In genomic region chr9:133853331-133853730, GRCh38 we compare ENCODE assay signal across 15 cellular contexts.
DNase-seq lines count a peak whose midpoint lies in the region; ATAC-seq, FAIRE-seq and TF ChIP-seq lines count a peak whose summit lies in the region.
"Had no signal": no experiment of that assay in that cellular context is flagged by ENCODE, and none has a peak within 500 bp of the region (broad histone marks: within the 10 kb centered on the region; RNA-seq: fewer than 3 reads in every experiment).

No MANE protein-coding gene starts in this region.

- H3K79me1 ChIP-seq in H9 (ENCODE audit: insufficient read depth, low read depth, low read length, poor library complexity, severe bottlenecking) (no peaks in the 10 kb centered on the region), H1 (ENCODE audit: low read depth, low read length) (peaks cover 22% of the 10 kb centered on the region), trophoblast cell (ENCODE audit: low read length) (peaks cover 13% of the 10 kb centered on the region)

- no peak overlapping the region for H2BK12ac ChIP-seq in H9 (ENCODE audit: insufficient read length, low read depth, low read length)
- H2BK12ac ChIP-seq in H1 (ENCODE audit: low read depth, low read length), result no peak overlapping the region
- H2BK12ac ChIP-seq in trophoblast cell (ENCODE audit: low read length), result no peak overlapping the region

- no CpG with 5 or more reads among the region's 7 CpGs for WGBS in H9 (ENCODE audit: extremely low coverage, insufficient read length, low lambda C conversion rate)
- WGBS in H1 (ENCODE audit: extremely low coverage in 1 of 2, insufficient coverage in 1 of 2, insufficient read length in 1 of 2, insufficient replicate concordance in 2 of 2, low coverage in 1 of 2, low lambda C conversion rate in 2 of 2, missing lambda C conversion rate in 1 of 2), 2 experiments, result 96% methylated on average over 6 of the region's 7 CpGs; no CpG with 5 or more reads in 1 of the 2 experiments
- WGBS in trophoblast cell (ENCODE audit: extremely low coverage, insufficient coverage, insufficient read length), result no CpG with 5 or more reads among the region's 7 CpGs

- no peak overlapping the region for H3K4me2 ChIP-seq in H9 (ENCODE audit: insufficient read depth, insufficient read length, low read length)
- no peak overlapping the region for H3K4me2 ChIP-seq in H1 (ENCODE audit: insufficient read depth in 1 of 2, low read depth in 2 of 2, low read length in 2 of 2)
- no peak overlapping the region for H3K4me2 ChIP-seq in trophoblast cell (ENCODE audit: low read length)
- H3K4me2 ChIP-seq: BLaER1 treated with 17β-estradiol and CSF1 and Interleukin-3, amounts not matched to agents 10 nM and 100 nM had no signal

- H3K23me2 ChIP-seq in H9 (ENCODE audit: insufficient read length, low read depth, low read length, poor library complexity, severe bottlenecking), result no peaks in the 10 kb centered on the region
- peaks cover 10% of the 10 kb centered on the region; the same call in 1 of the 2 replicates for H3K23me2 ChIP-seq in H1 (ENCODE audit: low read depth, low read length)

- no peaks in the 10 kb centered on the region for H3K9me3 ChIP-seq in H9 (ENCODE audit: control insufficient read depth, low read depth, low read length)
- no peaks in the 10 kb centered on the region for H3K9me3 ChIP-seq in T-helper 17 cell (ENCODE audit: control insufficient read depth, low read length, poor library complexity, severe bottlenecking)
- no peaks in the 10 kb centered on the region; a peak in 1 of 4 replicates for H3K9me3 ChIP-seq in H1 (ENCODE audit: insufficient read depth in 2 of 2, low read depth in 1 of 2, low read length in 1 of 2)
- H3K9me3 ChIP-seq in trophoblast cell (ENCODE audit: insufficient read depth, low read depth, low read length), result peaks cover 9% of the 10 kb centered on the region
- H3K9me3 ChIP-seq in uterus, result no peaks in the 10 kb centered on the region

- no peak for ATAC-seq in T-helper 17 cell

- no peak overlapping the region for H4K12ac ChIP-seq in trophoblast cell (ENCODE audit: low read depth, low read length)

- H4K8ac ChIP-seq in H9 (replicated peaks; ENCODE audit: insufficient read length, low read depth, low read length), result no peak overlapping the region
- peak overlapping the region; percentile 31; the same call in 1 of the 2 replicates for H4K8ac ChIP-seq in H1 (ENCODE audit: extremely low read depth, insufficient read depth, low read length)
- H4K8ac ChIP-seq in trophoblast cell (ENCODE audit: low read depth, low read length), result no peak overlapping the region

- H2BK15ac ChIP-seq in H9 (ENCODE audit: low read depth, low read length) (no peak overlapping the region), H1 (ENCODE audit: low read length) (no peak overlapping the region)

- H3K4me1 ChIP-seq in H9 (ENCODE audit: insufficient read depth, low read length), result no peaks in the 10 kb centered on the region
- no peaks in the 10 kb centered on the region; a peak in 3 of 7 replicates for H3K4me1 ChIP-seq in H1 (replicated peaks in 1 of 4; ENCODE audit: control insufficient read depth in 3 of 4, insufficient read depth in 4 of 4, low read length in 3 of 4)
- H3K4me1 ChIP-seq in trophoblast cell (ENCODE audit: control insufficient read depth in 1 of 2, insufficient read depth in 2 of 2, low read length in 2 of 2), result peaks cover 27 to 31% of the 10 kb centered on the region in 2 experiments
- no peaks in the 10 kb centered on the region for H3K4me1 ChIP-seq in uterus

- H3K56ac ChIP-seq in H9 (ENCODE audit: insufficient read length, low read depth, low read length) (no peak overlapping the region), H1 (replicated peaks; ENCODE audit: insufficient read length, low read depth, low read length) (no peak overlapping the region)

- peaks cover 13 to 16% of the 10 kb centered on the region in 2 experiments for H3K4me1 Mint-ChIP-seq in H9
- H3K4me1 Mint-ChIP-seq in T-helper 17 cell, result no peaks in the 10 kb centered on the region

- H3K9me3 Mint-ChIP-seq in H9, result peaks cover 0 to 2% of the 10 kb centered on the region in 2 experiments; a peak in 1 of 5 replicates
- H3K9me3 Mint-ChIP-seq: CD4-positive, CD25-positive, alpha-beta regulatory T cell had no signal

- no peak for TF ChIP-seq RAD21 in H1 (IDR thresholded peaks at IDR 0.05 in 1 of 2, conservative IDR thresholded peaks at IDR 0.05 in 1 of 2; ENCODE audit: low read depth in 2 of 2, low read length in 2 of 2)

- H3K36me3 Mint-ChIP-seq in H9 (ENCODE audit: insufficient read depth in 1 of 3, low read depth in 3 of 3) (peaks cover 5 to 21% (median 14%) of the 10 kb centered on the region in 3 experiments; a peak in 6 of 7 replicates), T-helper 17 cell (ENCODE audit: low read depth) (no peaks in the 10 kb centered on the region)
- H3K36me3 Mint-ChIP-seq: CD4-positive, CD25-positive, alpha-beta regulatory T cell had no signal

- H4K91ac ChIP-seq in H9 (ENCODE audit: insufficient read length, low read depth, low read length), result no peak overlapping the region
- H4K91ac ChIP-seq in H1 (replicated peaks; ENCODE audit: insufficient read length, low read length), result no peak overlapping the region
- no peak overlapping the region for H4K91ac ChIP-seq in trophoblast cell (ENCODE audit: low read depth, low read length)

- H3T11ph ChIP-seq in H9 (ENCODE audit: low read length), result no peak overlapping the region

- H3K4me3 Mint-ChIP-seq in H9, result no peak overlapping the region
- H3K4me3 Mint-ChIP-seq in T-helper 17 cell, result no peak overlapping the region
- H3K4me3 Mint-ChIP-seq: CD4-positive, CD25-positive, alpha-beta regulatory T cell had no signal

- H3K79me2 ChIP-seq in H9 (ENCODE audit: insufficient read depth, low read length) (no peaks in the 10 kb centered on the region), H1 (ENCODE audit: control insufficient read depth in 1 of 2, insufficient read depth in 2 of 2, low read length in 2 of 2) (peaks cover 0 to 7% of the 10 kb centered on the region in 2 experiments; a peak in 1 of 4 replicates), trophoblast cell (ENCODE audit: control insufficient read depth, insufficient read depth, low read length, poor library complexity) (peaks cover 6% of the 10 kb centered on the region)

- no peaks in the 10 kb centered on the region for H3K27me3 ChIP-seq in H9 (ENCODE audit: insufficient read depth, low read length)
- H3K27me3 ChIP-seq in H1 (replicated peaks in 1 of 4; ENCODE audit: control insufficient read depth in 3 of 4, extremely low read depth in 1 of 4, insufficient read depth in 3 of 4, low read length in 3 of 4), result no peaks in the 10 kb centered on the region
- no peaks in the 10 kb centered on the region for H3K27me3 ChIP-seq in trophoblast cell (ENCODE audit: insufficient read depth, low read length)
- no peaks in the 10 kb centered on the region for H3K27me3 ChIP-seq in uterus
- H3K27me3 ChIP-seq: BLaER1 treated with 17β-estradiol and CSF1 and Interleukin-3, amounts not matched to agents 10 nM and 100 nM had no signal

- H4K5ac ChIP-seq in H9 (ENCODE audit: insufficient read length, low read depth, low read length) (no peak overlapping the region), H1 (ENCODE audit: insufficient read length, low read depth, low read length) (no peak overlapping the region)

- POLR2A ChIA-PET in H1 (lab: Charles Lee; ENCODE audit: partially characterized antibody), result no interaction called here

- H3K4me3 ChIP-seq in H1 (ENCODE audit: extremely low read depth in 1 of 4, insufficient read depth in 2 of 4, low read depth in 3 of 4, low read length in 4 of 4) (no peak overlapping the region), trophoblast cell (ENCODE audit: low read depth, low read length) (no peak overlapping the region), uterus (no peak overlapping the region)
- H3K4me3 ChIP-seq: BLaER1 treated with 17β-estradiol and CSF1 and Interleukin-3, amounts not matched to agents 10 nM and 100 nM had no signal

- H3K27me3 Mint-ChIP-seq in H9 (ENCODE audit: low read depth), result no peaks in the 10 kb centered on the region; the same call in 1 of the 2 replicates
- H3K27me3 Mint-ChIP-seq in T-helper 17 cell, result no peaks in the 10 kb centered on the region
- H3K27me3 Mint-ChIP-seq: CD4-positive, CD25-positive, alpha-beta regulatory T cell had no signal

- no peak overlapping the region for H3K27ac Mint-ChIP-seq in H9
- H3K27ac Mint-ChIP-seq in T-helper 17 cell, result peak overlapping the region; percentile 29

- H3K36me3 ChIP-seq in H1 (ENCODE audit: control insufficient read depth in 2 of 4, insufficient read depth in 4 of 4, low read length in 3 of 4) (peaks cover 0 to 2% (median 0%) of the 10 kb centered on the region in 4 experiments; a peak in 1 of 8 replicates), trophoblast cell (ENCODE audit: control insufficient read depth in 1 of 2, insufficient read depth in 2 of 2, low read length in 2 of 2) (peaks cover 12 to 55% of the 10 kb centered on the region in 2 experiments), uterus (no peaks in the 10 kb centered on the region)

- H2BK120ac ChIP-seq in H9 (ENCODE audit: low read depth, low read length, poor library complexity, severe bottlenecking), result no peak overlapping the region
- no peak overlapping the region for H2BK120ac ChIP-seq in H1 (replicated peaks; ENCODE audit: low read depth, low read length)
- no peak overlapping the region for H2BK120ac ChIP-seq in trophoblast cell (ENCODE audit: insufficient read depth, low read length, poor library complexity)

- no peak overlapping the region for H2BK5ac ChIP-seq in H9 (ENCODE audit: insufficient read length, low read length)
- H2BK5ac ChIP-seq in H1 (ENCODE audit: low read depth, low read length), result no peak overlapping the region; the same call in 1 of the 2 replicates
- H2BK5ac ChIP-seq in trophoblast cell (ENCODE audit: low read depth, low read length, poor library complexity), result no peak overlapping the region

- 0 out of 2 replicates have a peak overlapping the region, but pooled peaks have one; percentile 27 for H3K14ac ChIP-seq in H9 (ENCODE audit: insufficient read depth, low read length)
- no peak overlapping the region for H3K14ac ChIP-seq in H1 (ENCODE audit: insufficient read length)
- H3K14ac ChIP-seq in trophoblast cell (ENCODE audit: low read length), result no peak overlapping the region

- CTCF ChIA-PET in H1 (lab: Charles Lee; ENCODE audit: partially characterized antibody), result interaction anchor here (0.7 to 1.4 kb wide), 2 partner anchors 22 to 142 kb away, joined by 3 read pairs; no protein-coding TSS in a partner anchor

- H3K27ac ChIP-seq in H9 (ENCODE audit: insufficient read length, low read depth, low read length), result no peak overlapping the region
- no peak overlapping the region for H3K27ac ChIP-seq in H1 (ENCODE audit: low read depth, low read length)
- no peak overlapping the region for H3K27ac ChIP-seq in trophoblast cell (ENCODE audit: low read depth, low read length)
- no peak overlapping the region for H3K27ac ChIP-seq in uterus
- H3K27ac ChIP-seq: BLaER1 treated with 17β-estradiol and CSF1 and Interleukin-3, amounts not matched to agents 10 nM and 100 nM had no signal

- intact Hi-C loops in uterus (cut with DNase I; ENCODE audit: low total_unique reads), result no loop called here

- H3K18ac ChIP-seq in H9 (ENCODE audit: insufficient read length, low read depth, low read length) (no peak overlapping the region), H1 (ENCODE audit: extremely low read depth, low read length) (no peak overlapping the region), trophoblast cell (ENCODE audit: low read length) (peak overlapping the region; percentile 7)

- H2BK20ac ChIP-seq in H9 (ENCODE audit: low read depth, low read length, poor library complexity, severe bottlenecking), result no peak overlapping the region
- no peak overlapping the region for H2BK20ac ChIP-seq in H1 (ENCODE audit: low read length)

- no peak overlapping the region for H3K4ac ChIP-seq in H9 (ENCODE audit: low read depth, low read length)
- no peak overlapping the region for H3K4ac ChIP-seq in H1 (replicated peaks; ENCODE audit: insufficient read length, low read depth, low read length)
- H3K4ac ChIP-seq in trophoblast cell (ENCODE audit: low read depth, low read length), result peak overlapping the region; percentile 18

- no peak overlapping the region for H3K23ac ChIP-seq in H9 (ENCODE audit: insufficient read length, low read depth, low read length)
- H3K23ac ChIP-seq in H1 (ENCODE audit: insufficient read length), result no peak overlapping the region
- H3K23ac ChIP-seq in trophoblast cell (ENCODE audit: low read length), result no peak overlapping the region

- no peak for DNase-seq in H9
- no peak for DNase-seq in T-helper 17 cell
- no peak for DNase-seq in H1 (ENCODE audit: low read depth in 1 of 2, low spot score in 2 of 2)
- DNase-seq in trophoblast cell, result no peak
- no peak for DNase-seq in activated T-cell treated with anti-CD3 and anti-CD28 coated beads, Interleukin-2, amount 50 U/mL, for 1 hour
- DNase-seq in iPS-NIHi7 (ENCODE audit: extremely low spot score), result no peak
- no peak for DNase-seq in uterus
- DNase-seq in HuH-7.5 (ENCODE audit: low spot score), result no peak
- DNase-seq: ACHN; CD4-positive, CD25-positive, alpha-beta regulatory T cell; DMS53; GF-D8; H7 had no signal

- H3K9ac ChIP-seq in H9 (ENCODE audit: extremely low read depth, insufficient read length, low read length), result no peak overlapping the region
- no peak overlapping the region for H3K9ac ChIP-seq in H1 (replicated peaks in 1 of 4; ENCODE audit: extremely low read depth in 1 of 4, low read depth in 3 of 4, low read length in 3 of 4)
- no peak overlapping the region for H3K9ac ChIP-seq in trophoblast cell (ENCODE audit: low read length)
- H3K9ac ChIP-seq: BLaER1 treated with 17β-estradiol and CSF1 and Interleukin-3, amounts not matched to agents 10 nM and 100 nM had no signal

- TF ChIP-seq CTCF in H9 (conservative IDR thresholded peaks at IDR 0.05) (no peak), H1 (IDR thresholded peaks at IDR 0.05; ENCODE audit: control extremely low read depth in 1 of 3, insufficient read depth in 1 of 3, low read depth in 1 of 3, low read length in 3 of 3) (no peak), uterus (IDR thresholded peaks at IDR 0.05) (no peak)

- H2AK5ac ChIP-seq in H9 (ENCODE audit: insufficient read length, low read length) (no peak overlapping the region), H1 (ENCODE audit: low read depth, low read length) (no peak overlapping the region), trophoblast cell (ENCODE audit: low read length) (no peak overlapping the region)

- TF ChIP-seq POLR2A in H1 (IDR thresholded peaks at IDR 0.05; ENCODE audit: control extremely low read depth in 1 of 2, low read depth in 2 of 2, low read length in 2 of 2), result no peak
- no peak for TF ChIP-seq POLR2A in uterus (IDR thresholded peaks at IDR 0.05)

- no peak overlapping the region for H2AFZ ChIP-seq in H9 (ENCODE audit: low read length)
- H2AFZ ChIP-seq in H1 (ENCODE audit: low read length), result no peak overlapping the region
- no peak overlapping the region for H2AFZ ChIP-seq in trophoblast cell (ENCODE audit: insufficient read depth, low read length, poor library complexity)

- TF ChIP-seq EP300 in H1 (IDR thresholded peaks at IDR 0.05; ENCODE audit: borderline replicate concordance in 1 of 2, low read depth in 2 of 2, low read length in 2 of 2), result no peak

- FAIRE-seq in H1 (lab: Jason Lieb, UNC), result no peak
- FAIRE-seq: GM19239 had no signal

- H4K20me1 ChIP-seq in H9 (ENCODE audit: control insufficient read depth, insufficient read depth, insufficient read length) (no peaks in the 10 kb centered on the region), H1 (replicated peaks in 1 of 2; ENCODE audit: control insufficient read depth in 1 of 2, insufficient read depth in 2 of 2, low read length in 2 of 2) (peaks cover 6 to 13% of the 10 kb centered on the region in 2 experiments)
